ENCODE assay signal across 9 cellular contexts in genomic region chr1:237672748-237673147, GRCh38.
DNase-seq lines count a peak whose midpoint lies in the region; ATAC-seq and TF ChIP-seq lines count a peak whose summit lies in the region.
"Had no signal": no experiment of that assay in that cellular context is flagged by ENCODE, and none has a peak within 500 bp of the region (broad histone marks: within the 10 kb centered on the region; RNA-seq: fewer than 3 reads in every experiment).

No MANE protein-coding gene starts in this region.

- H3K36me3 ChIP-seq in BE2C (no peaks in the 10 kb centered on the region), GM06990 (ENCODE audit: control insufficient read depth, insufficient read depth, low read length) (no peaks in the 10 kb centered on the region), colonic mucosa (no peaks in the 10 kb centered on the region)
- H3K36me3 ChIP-seq: uterus had no signal

- H3K27ac ChIP-seq in colonic mucosa = no peak overlapping the region
- H3K27ac ChIP-seq in CD4-positive, alpha-beta T cell (ENCODE audit: low read depth, low read length) = no peak overlapping the region
- H3K27ac ChIP-seq: uterus had no signal

- no peak overlapping the region for H3K9ac ChIP-seq in colonic mucosa (ENCODE audit: low read depth in 2 of 2, low read length in 2 of 2)

- DNase-seq in BE2C (peak; percentile 14), GM06990 (ENCODE audit: extremely low read depth, insufficient read length) (no peak), NCI-H526 (lab: John Stamatoyannopoulos, UW) (peak; percentile 20 to 50), colonic mucosa (no peak), NCI-H1694 treated with DMSO at 0.1 percent for 48 hours (lab: John Stamatoyannopoulos, UW) (no peak)
- no peak for DNase-seq in activated CD4-positive, alpha-beta memory T cell treated with anti-CD3 and anti-CD28 coated beads for 36 hours
- no peak for DNase-seq in CD4-positive, alpha-beta T cell
- DNase-seq: uterus had no signal

- H3K27me3 Mint-ChIP-seq in activated CD4-positive, alpha-beta memory T cell treated with anti-CD3 and anti-CD28 coated beads for 36 hours = no peaks in the 10 kb centered on the region
- no peaks in the 10 kb centered on the region for H3K27me3 Mint-ChIP-seq in CD4-positive, alpha-beta T cell

- POLR2A ChIA-PET in activated CD4-positive, alpha-beta memory T cell treated with anti-CD3 and anti-CD28 coated beads for 36 hours (lab: Charles Lee) = no interaction called here
- POLR2A ChIA-PET in CD4-positive, alpha-beta T cell (lab: Charles Lee) = no interaction called here

- H3K27ac Mint-ChIP-seq in activated CD4-positive, alpha-beta memory T cell treated with anti-CD3 and anti-CD28 coated beads for 36 hours = no peak overlapping the region
- H3K27ac Mint-ChIP-seq in CD4-positive, alpha-beta T cell = no peak overlapping the region

- CTCF ChIA-PET in activated CD4-positive, alpha-beta memory T cell treated with anti-CD3 and anti-CD28 coated beads for 36 hours (lab: Charles Lee) = no interaction called here
- CTCF ChIA-PET in CD4-positive, alpha-beta T cell (lab: Charles Lee) = no interaction called here

- no peaks in the 10 kb centered on the region for H3K36me3 Mint-ChIP-seq in activated CD4-positive, alpha-beta memory T cell treated with anti-CD3 and anti-CD28 coated beads for 36 hours
- H3K36me3 Mint-ChIP-seq in CD4-positive, alpha-beta T cell (ENCODE audit: low read depth) = no peaks in the 10 kb centered on the region

- H3K4me3 ChIP-seq in BE2C (ENCODE audit: low read depth, low read length) = no peak overlapping the region
- no peak overlapping the region for H3K4me3 ChIP-seq in GM06990 (replicated peaks; ENCODE audit: low read depth, low read length)
- H3K4me3 ChIP-seq in colonic mucosa = no peak overlapping the region
- H3K4me3 ChIP-seq: uterus had no signal

- H3K27me3 ChIP-seq in BE2C (no peaks in the 10 kb centered on the region), GM06990 (replicated peaks; ENCODE audit: control insufficient read depth, insufficient read depth, low read length) (no peaks in the 10 kb centered on the region), colonic mucosa (no peaks in the 10 kb centered on the region)
- H3K27me3 ChIP-seq in CD4-positive, alpha-beta T cell (ENCODE audit: control insufficient read depth, insufficient read depth, low read length) = no peaks in the 10 kb centered on the region
- H3K27me3 ChIP-seq: uterus had no signal

- H3K9me3 ChIP-seq in BE2C (no peaks in the 10 kb centered on the region), colonic mucosa (no peaks in the 10 kb centered on the region)
- no peaks in the 10 kb centered on the region for H3K9me3 ChIP-seq in CD4-positive, alpha-beta T cell (ENCODE audit: control insufficient read depth, low read length)
- H3K9me3 ChIP-seq: uterus had no signal

- TF ChIP-seq CTCF in BE2C (IDR thresholded peaks at IDR 0.05; ENCODE audit: low read depth, low read length) (peak; percentile 69), GM06990 (IDR thresholded peaks at IDR 0.05; ENCODE audit: insufficient read depth, low read length, poor library complexity, severe bottlenecking) (peak; percentile 22), colonic mucosa (IDR thresholded peaks at IDR 0.05) (peak; percentile 9)
- TF ChIP-seq CTCF in CD4-positive, alpha-beta T cell (IDR thresholded peaks at IDR 0.05) = no peak

- intact Hi-C loops in colonic mucosa (cut with DNase I) = no loop called here
- intact Hi-C loops in activated CD4-positive, alpha-beta memory T cell treated with anti-CD3 and anti-CD28 coated beads for 36 hours (cut with micrococcal nuclease) = no loop called here
- intact Hi-C loops in CD4-positive, alpha-beta T cell (cut with DNase I, micrococcal nuclease) = no loop called here

- no peak for ATAC-seq in CD4-positive, alpha-beta T cell (ENCODE audit: poor library complexity)
- no peak for ATAC-seq in HG02759 (IDR thresholded peaks at IDR 0.05; ENCODE audit: unreplicated experiment)

- no peaks in the 10 kb centered on the region for H3K4me1 ChIP-seq in BE2C
- H3K4me1 ChIP-seq in colonic mucosa = no peaks in the 10 kb centered on the region
- H3K4me1 ChIP-seq: uterus had no signal

- no peaks in the 10 kb centered on the region for H3K9me3 Mint-ChIP-seq in activated CD4-positive, alpha-beta memory T cell treated with anti-CD3 and anti-CD28 coated beads for 36 hours
- no peaks in the 10 kb centered on the region for H3K9me3 Mint-ChIP-seq in CD4-positive, alpha-beta T cell

- H3K4me1 Mint-ChIP-seq in activated CD4-positive, alpha-beta memory T cell treated with anti-CD3 and anti-CD28 coated beads for 36 hours (ENCODE audit: low read depth) = no peaks in the 10 kb centered on the region
- H3K4me1 Mint-ChIP-seq in CD4-positive, alpha-beta T cell (ENCODE audit: low read depth) = no peaks in the 10 kb centered on the region

- H3K4me3 Mint-ChIP-seq in activated CD4-positive, alpha-beta memory T cell treated with anti-CD3 and anti-CD28 coated beads for 36 hours = no peak overlapping the region
- no peak overlapping the region for H3K4me3 Mint-ChIP-seq in CD4-positive, alpha-beta T cell

Comparison
In these comparisons a context has a peak if more than half of its experiments do, and no peak if none do; other contexts are left out.
1. DNase-seq: peak in BE2C (single experiment) and NCI-H526 (2 of 2); none in GM06990 (single experiment), colonic mucosa (single experiment), NCI-H1694 treated with DMSO at 0.1 percent for 48 hours (single experiment), activated CD4-positive, alpha-beta memory T cell treated with anti-CD3 and anti-CD28 coated beads for 36 hours (single experiment) and CD4-positive, alpha-beta T cell (0 of 10).